ENCODE assay signal across 24 cellular contexts in genomic region chr2:141464995-141465394, GRCh38.
DNase-seq lines count a peak whose midpoint lies in the region; ATAC-seq, FAIRE-seq and TF ChIP-seq lines count a peak whose summit lies in the region.
"Had no signal": no experiment of that assay in that cellular context is flagged by ENCODE, and none has a peak within 500 bp of the region (broad histone marks: within the 10 kb centered on the region; RNA-seq: fewer than 3 reads in every experiment).

No MANE protein-coding gene starts in this region.

- H3K27ac Mint-ChIP-seq in GM23338 (0 out of 2 replicates have a peak overlapping the region, but pooled peaks have one; percentile 15), endodermal cell (peak overlapping the region; percentile 62), progenitor cell of endocrine pancreas (peak overlapping the region; percentile 43), mesothelial cell of epicardium (no peak overlapping the region)
- H3K27ac Mint-ChIP-seq: B cell; CD4-positive, alpha-beta T cell; CD8-positive, alpha-beta T cell had no signal

- TF ChIP-seq CTCF in HepG2 (CRISPR knock-in tag; IDR thresholded peaks at IDR 0.05) = no peak
- no peak for TF ChIP-seq CTCF in right lobe of liver (IDR thresholded peaks at IDR 0.05)
- TF ChIP-seq CTCF in GM23338 (conservative IDR thresholded peaks at IDR 0.05; ENCODE audit: low read depth in 2 of 2) = no peak
- TF ChIP-seq CTCF in endodermal cell (conservative IDR thresholded peaks at IDR 0.05) = no peak
- TF ChIP-seq CTCF in progenitor cell of endocrine pancreas (IDR thresholded peaks at IDR 0.05; ENCODE audit: unreplicated experiment) = no peak
- TF ChIP-seq CTCF in mesothelial cell of epicardium (IDR thresholded peaks at IDR 0.05; ENCODE audit: unreplicated experiment) = no peak
- no peak for TF ChIP-seq CTCF in upper lobe of right lung (IDR thresholded peaks at IDR 0.05)
- TF ChIP-seq CTCF in uterus (IDR thresholded peaks at IDR 0.05) = no peak

- H3K27me3 Mint-ChIP-seq in GM23338 (ENCODE audit: insufficient read depth, low read depth, poor library complexity) (peaks cover 2% of the 10 kb centered on the region), endodermal cell (ENCODE audit: insufficient read depth) (no peaks in the 10 kb centered on the region), progenitor cell of endocrine pancreas (no peaks in the 10 kb centered on the region), mesothelial cell of epicardium (ENCODE audit: low read depth) (no peaks in the 10 kb centered on the region)
- H3K27me3 Mint-ChIP-seq: B cell; CD4-positive, alpha-beta T cell had no signal

- no peaks in the 10 kb centered on the region for H3K9me3 Mint-ChIP-seq in GM23338
- H3K9me3 Mint-ChIP-seq in endodermal cell = no peaks in the 10 kb centered on the region
- H3K9me3 Mint-ChIP-seq in progenitor cell of endocrine pancreas (ENCODE audit: low read depth) = no peaks in the 10 kb centered on the region
- peaks cover 10% of the 10 kb centered on the region for H3K9me3 Mint-ChIP-seq in mesothelial cell of epicardium

- H2AFZ ChIP-seq in HepG2 (ENCODE audit: low read length) = no peak overlapping the region
- H2AFZ ChIP-seq in GM23338 = no peak overlapping the region

- H3K27me3 ChIP-seq in HepG2 (ENCODE audit: control insufficient read depth in 1 of 2, insufficient read depth in 2 of 2, low read length in 2 of 2) (no peaks in the 10 kb centered on the region), right lobe of liver (no peaks in the 10 kb centered on the region), GM23338 (ENCODE audit: insufficient read depth) (no peaks in the 10 kb centered on the region), endodermal cell (ENCODE audit: control insufficient read depth, insufficient read depth, low read length, poor library complexity, severe bottlenecking) (no peaks in the 10 kb centered on the region), upper lobe of right lung (no peaks in the 10 kb centered on the region), uterus (no peaks in the 10 kb centered on the region)
- H3K27me3 ChIP-seq: BLaER1 treated with 17β-estradiol and CSF1 and Interleukin-3, amounts not matched to agents 10 nM and 100 nM had no signal

- H3K4me3 ChIP-seq in HepG2 (replicated peaks in 1 of 3; ENCODE audit: insufficient read depth in 1 of 3, low read depth in 2 of 3, low read length in 3 of 3) (no peak overlapping the region), right lobe of liver (no peak overlapping the region), GM23338 (no peak overlapping the region), endodermal cell (ENCODE audit: low read length) (no peak overlapping the region), upper lobe of right lung (no peak overlapping the region), uterus (no peak overlapping the region)
- H3K4me3 ChIP-seq: BLaER1 treated with 17β-estradiol and CSF1 and Interleukin-3, amounts not matched to agents 10 nM and 100 nM had no signal

- ATAC-seq in HepG2 (no peak), right lobe of liver (no peak), GM23338 (no peak), upper lobe of right lung (no peak)
- ATAC-seq: CD8-positive, alpha-beta T cell had no signal

- H3K4me2 ChIP-seq in HepG2 (ENCODE audit: low read depth, low read length) = no peak overlapping the region
- H3K4me2 ChIP-seq in GM23338 = no peak overlapping the region
- H3K4me2 ChIP-seq: BLaER1 treated with 17β-estradiol and CSF1 and Interleukin-3, amounts not matched to agents 10 nM and 100 nM had no signal

- POLR2A ChIA-PET in HepG2 (lab: Yijun Ruan, JAX) = no interaction called here

- BruUV-seq in HepG2 (replicated peaks; lab: Mats Ljungman, UMichigan) = no TSS peak

- intact Hi-C loops in HepG2 (cut with micrococcal nuclease; ENCODE audit: unreplicated experiment) = no loop called here
- intact Hi-C loops in right lobe of liver (cut with DNase I) = no loop called here
- intact Hi-C loops in upper lobe of right lung (cut with DNase I) = no loop called here
- intact Hi-C loops in uterus (cut with DNase I; ENCODE audit: low total_unique reads) = no loop called here

- H3K4me1 ChIP-seq in HepG2 (ENCODE audit: insufficient read depth, low read length) (no peaks in the 10 kb centered on the region), right lobe of liver (no peaks in the 10 kb centered on the region), GM23338 (ENCODE audit: insufficient read depth) (peaks cover 19% of the 10 kb centered on the region), endodermal cell (ENCODE audit: control insufficient read depth, insufficient read depth, low read length) (peaks cover 3% of the 10 kb centered on the region), upper lobe of right lung (no peaks in the 10 kb centered on the region), uterus (no peaks in the 10 kb centered on the region)
- H3K4me1 ChIP-seq: BLaER1 treated with 17β-estradiol and CSF1 and Interleukin-3, amounts not matched to agents 10 nM and 100 nM; Caco-2 had no signal

- no peak for TF ChIP-seq RAD21 in HepG2 (CRISPR knock-in tag; IDR thresholded peaks at IDR 0.05)

- CTCF ChIA-PET in HepG2 (lab: Yijun Ruan, JAX; ENCODE audit: low intra/inter-chr PET ratio, low total read pairs) = no interaction called here

- TF ChIP-seq EP300 in HepG2 (IDR thresholded peaks at IDR 0.05; ENCODE audit: low read depth in 2 of 2, low read length in 2 of 2) (no peak), HepG2 (CRISPR knock-in tag; IDR thresholded peaks at IDR 0.05; ENCODE audit: borderline replicate concordance) (no peak)

- H3K4me3 Mint-ChIP-seq in GM23338 = no peak overlapping the region
- H3K4me3 Mint-ChIP-seq in endodermal cell = no peak overlapping the region
- H3K4me3 Mint-ChIP-seq in progenitor cell of endocrine pancreas (ENCODE audit: low read depth) = no peak overlapping the region
- no peak overlapping the region for H3K4me3 Mint-ChIP-seq in mesothelial cell of epicardium
- H3K4me3 Mint-ChIP-seq: B cell; CD4-positive, alpha-beta T cell; CD8-positive, alpha-beta T cell had no signal

- H3K36me3 Mint-ChIP-seq in GM23338 (ENCODE audit: low read depth) (no peaks in the 10 kb centered on the region), endodermal cell (ENCODE audit: low read depth) (no peaks in the 10 kb centered on the region), progenitor cell of endocrine pancreas (ENCODE audit: insufficient read depth) (no peaks in the 10 kb centered on the region), mesothelial cell of epicardium (no peaks in the 10 kb centered on the region)
- H3K36me3 Mint-ChIP-seq: CD8-positive, alpha-beta T cell had no signal

- H3K27ac ChIP-seq in HepG2 (ENCODE audit: extremely low read length, insufficient read depth, low read length) (no peak overlapping the region), right lobe of liver (no peak overlapping the region), GM23338 (ENCODE audit: low read depth) (no peak overlapping the region), endodermal cell (ENCODE audit: low read depth, low read length) (no peak overlapping the region), upper lobe of right lung (no peak overlapping the region), uterus (no peak overlapping the region)
- H3K27ac ChIP-seq: BLaER1 treated with 17β-estradiol and CSF1 and Interleukin-3, amounts not matched to agents 10 nM and 100 nM; C4-2B had no signal

- H3K4me1 Mint-ChIP-seq in GM23338 (peaks cover 19% of the 10 kb centered on the region), endodermal cell (peaks cover 26% of the 10 kb centered on the region), progenitor cell of endocrine pancreas (ENCODE audit: low read depth) (peaks cover 11% of the 10 kb centered on the region), mesothelial cell of epicardium (peaks cover 33% of the 10 kb centered on the region)
- H3K4me1 Mint-ChIP-seq: B cell had no signal

- H3K79me2 ChIP-seq in HepG2 (ENCODE audit: insufficient read depth, low read length) (no peaks in the 10 kb centered on the region), GM23338 (replicated peaks; ENCODE audit: insufficient read depth) (no peaks in the 10 kb centered on the region)

- H3K36me3 ChIP-seq in HepG2 (replicated peaks in 1 of 2; ENCODE audit: control insufficient read depth in 1 of 2, insufficient read depth in 2 of 2, low read length in 2 of 2) = no peaks in the 10 kb centered on the region
- no peaks in the 10 kb centered on the region for H3K36me3 ChIP-seq in right lobe of liver
- no peaks in the 10 kb centered on the region for H3K36me3 ChIP-seq in GM23338 (ENCODE audit: insufficient read depth)
- H3K36me3 ChIP-seq in endodermal cell (ENCODE audit: control insufficient read depth, insufficient read depth, low read length) = no peaks in the 10 kb centered on the region
- H3K36me3 ChIP-seq in upper lobe of right lung = no peaks in the 10 kb centered on the region
- no peaks in the 10 kb centered on the region for H3K36me3 ChIP-seq in uterus
- H3K36me3 ChIP-seq: BLaER1 treated with 17β-estradiol and CSF1 and Interleukin-3, amounts not matched to agents 10 nM and 100 nM had no signal

- no peak for FAIRE-seq in HepG2 (lab: Jason Lieb, UNC)
- FAIRE-seq: A204.1, D721Med, G401.6, GM12891, GM19239 had no signal

- in situ Hi-C loops in HepG2 (cut with HindIII; ENCODE audit: extremely low pct_ligation_motif_present, low pct_unique_long_range_greater_than_20kb) = no loop called here

- H3K9ac ChIP-seq in HepG2 (ENCODE audit: insufficient read depth, low read depth, low read length) (no peak overlapping the region), endodermal cell (ENCODE audit: extremely low read depth, low read length, poor library complexity, severe bottlenecking) (no peak overlapping the region)
- H3K9ac ChIP-seq: BLaER1 treated with 17β-estradiol and CSF1 and Interleukin-3, amounts not matched to agents 10 nM and 100 nM had no signal

- TF ChIP-seq POLR2A in HepG2 (IDR thresholded peaks at IDR 0.05; ENCODE audit: insufficient read depth in 1 of 2, low read depth in 2 of 2, low read length in 2 of 2) = no peak
- TF ChIP-seq POLR2A in right lobe of liver (IDR thresholded peaks at IDR 0.05) = no peak
- TF ChIP-seq POLR2A in uterus (IDR thresholded peaks at IDR 0.05) = no peak

- no peaks in the 10 kb centered on the region for H3F3A ChIP-seq in GM23338 (replicated peaks; ENCODE audit: low read depth)

- no peaks in the 10 kb centered on the region for H3K9me2 ChIP-seq in GM23338 (ENCODE audit: insufficient read depth)

- H4K20me1 ChIP-seq in HepG2 (ENCODE audit: insufficient read depth, low read length) (no peaks in the 10 kb centered on the region), GM23338 (replicated peaks; ENCODE audit: insufficient read depth) (no peaks in the 10 kb centered on the region)
- H4K20me1 ChIP-seq: BLaER1 treated with 17β-estradiol and CSF1 and Interleukin-3, amounts not matched to agents 10 nM and 100 nM had no signal

- H3K9me3 ChIP-seq in HepG2 (ENCODE audit: low read length) (no peaks in the 10 kb centered on the region), right lobe of liver (no peaks in the 10 kb centered on the region), endodermal cell (ENCODE audit: control insufficient read depth, low read length) (no peaks in the 10 kb centered on the region), upper lobe of right lung (no peaks in the 10 kb centered on the region), uterus (no peaks in the 10 kb centered on the region)
- H3K9me3 ChIP-seq: BLaER1 treated with 17β-estradiol and CSF1 and Interleukin-3, amounts not matched to agents 10 nM and 100 nM; Caco-2 had no signal

- DNase-seq in HepG2 (ENCODE audit: low spot score) (no peak), right lobe of liver (no peak), GM23338 (ENCODE audit: low spot score) (no peak), endodermal cell (no peak), progenitor cell of endocrine pancreas (ENCODE audit: low spot score, unreplicated experiment) (no peak), mesothelial cell of epicardium (ENCODE audit: low spot score in 2 of 2, unreplicated experiment in 2 of 2) (no peak), upper lobe of right lung (no peak), uterus (no peak)
- DNase-seq: 8988T; AML-193; Caco-2; Calu3; CD4-positive, alpha-beta T cell; CD8-positive, alpha-beta T cell; DMS79 treated with DMSO at 0.1 percent for 48 hours; GF-D8 had no signal
